In genomic region chr4:139768913-139769312, GRCh38 we compare ENCODE assay signal across 13 cellular contexts.
DNase-seq lines count a peak whose midpoint lies in the region; ATAC-seq and TF ChIP-seq lines count a peak whose summit lies in the region.
"Had no signal": no experiment of that assay in that cellular context is flagged by ENCODE, and none has a peak within 500 bp of the region (broad histone marks: within the 10 kb centered on the region; RNA-seq: fewer than 3 reads in every experiment).

No MANE protein-coding gene starts in this region.

- H3K27me3 ChIP-seq in PC-3 (ENCODE audit: low read length) (no peaks in the 10 kb centered on the region), hepatocyte (no peaks in the 10 kb centered on the region)
- H3K27me3 ChIP-seq: Peyer's patch, suprapubic skin had no signal

- peak; percentile 35 for TF ChIP-seq CTCF in 22Rv1 (IDR thresholded peaks at IDR 0.05)
- TF ChIP-seq CTCF in GM12872 (IDR thresholded peaks at IDR 0.05; ENCODE audit: insufficient read depth, low read depth, low read length): peak; percentile 38; the same call in 2 of the 3 replicates
- TF ChIP-seq CTCF in PC-3 (conservative IDR thresholded peaks at IDR 0.05; ENCODE audit: low read depth, low read length): peak; percentile 31; the same call in 1 of the 2 replicates
- peak; percentile 27 for TF ChIP-seq CTCF in hepatocyte (IDR thresholded peaks at IDR 0.05; ENCODE audit: poor library complexity)

- intact Hi-C loops in PC-3 (cut with micrococcal nuclease): no loop called here

- 90% methylated on average over 4 of the region's 4 CpGs for whole genome bisulfite sequencing in hepatocyte (ENCODE audit: low lambda C conversion rate, missing lambda C conversion rate)

- CTCF ChIA-PET in PC-3 (lab: Charles Lee): no interaction called here

- H3K4me3 ChIP-seq in PC-3 (ENCODE audit: low read length) (no peak overlapping the region), hepatocyte (no peak overlapping the region)
- H3K4me3 ChIP-seq: Peyer's patch, suprapubic skin had no signal

- H3K4me1 ChIP-seq in PC-3 (ENCODE audit: insufficient read depth, low read length) (no peaks in the 10 kb centered on the region), hepatocyte (ENCODE audit: insufficient read depth) (peaks cover 4% of the 10 kb centered on the region)

- no peak for ATAC-seq in PC-3
- no peak for ATAC-seq in HG03025 (IDR thresholded peaks at IDR 0.05; ENCODE audit: low FRiP score, unreplicated experiment)

- no peak overlapping the region for H2AFZ ChIP-seq in PC-3 (ENCODE audit: low read length)
- H2AFZ ChIP-seq in hepatocyte: no peak overlapping the region

- H4K20me1 ChIP-seq in PC-3 (ENCODE audit: low read length): no peaks in the 10 kb centered on the region
- no peaks in the 10 kb centered on the region for H4K20me1 ChIP-seq in hepatocyte (ENCODE audit: insufficient read depth, poor library complexity, severe bottlenecking)

- DNase-seq in PC-3: no peak
- DNase-seq in hepatocyte (ENCODE audit: low spot score): peak; percentile 28
- DNase-seq in NCI-H1694 treated with DMSO at 0.1 percent for 48 hours (lab: John Stamatoyannopoulos, UW): no peak
- DNase-seq in GOT3 (lab: John Stamatoyannopoulos, UW): no peak
- no peak for DNase-seq in NCI-H524 treated with DMSO at 0.1 percent for 48 hours (lab: John Stamatoyannopoulos, UW)
- DNase-seq: activated B cell treated with CpG ODN at 0.5 μM for 24 hours, dermis blood vessel endothelial cell, hippocampal formation, Peyer's patch had no signal

- H3K9me2 ChIP-seq in PC-3 (replicated peaks; ENCODE audit: low read length) (no peaks in the 10 kb centered on the region), hepatocyte (replicated peaks; ENCODE audit: insufficient read depth) (no peaks in the 10 kb centered on the region)

- H3K79me2 ChIP-seq in PC-3 (ENCODE audit: low read length): no peaks in the 10 kb centered on the region
- H3K79me2 ChIP-seq in hepatocyte: no peaks in the 10 kb centered on the region

- BruUV-seq in PC-3 (replicated peaks; lab: Mats Ljungman, UMichigan): no TSS peak

- H3K4me2 ChIP-seq in PC-3 (ENCODE audit: low read length) (no peak overlapping the region), hepatocyte (no peak overlapping the region)

- H3K9ac ChIP-seq in PC-3 (ENCODE audit: low read length): no peak overlapping the region

- H3K36me3 ChIP-seq in PC-3 (ENCODE audit: low read depth, low read length) (no peaks in the 10 kb centered on the region), hepatocyte (replicated peaks; ENCODE audit: insufficient read depth, low read depth) (no peaks in the 10 kb centered on the region)
- H3K36me3 ChIP-seq: Peyer's patch, suprapubic skin had no signal

- H3K27ac ChIP-seq in 22Rv1 (no peak overlapping the region), PC-3 (ENCODE audit: low read length) (no peak overlapping the region), hepatocyte (no peak overlapping the region)
- H3K27ac ChIP-seq: Peyer's patch, suprapubic skin had no signal

- no peaks in the 10 kb centered on the region for H3F3A ChIP-seq in PC-3 (ENCODE audit: low read length, unreplicated experiment)

- POLR2A ChIA-PET in PC-3 (lab: Charles Lee; ENCODE audit: unreplicated experiment): no interaction called here

- H3K9me3 ChIP-seq in PC-3 (ENCODE audit: low read length) (no peaks in the 10 kb centered on the region), hepatocyte (ENCODE audit: low read depth) (no peaks in the 10 kb centered on the region)
- H3K9me3 ChIP-seq: Peyer's patch, suprapubic skin had no signal
